Comparison of ENCODE assay signal across 8 cellular contexts in the genomic region with DNA sequence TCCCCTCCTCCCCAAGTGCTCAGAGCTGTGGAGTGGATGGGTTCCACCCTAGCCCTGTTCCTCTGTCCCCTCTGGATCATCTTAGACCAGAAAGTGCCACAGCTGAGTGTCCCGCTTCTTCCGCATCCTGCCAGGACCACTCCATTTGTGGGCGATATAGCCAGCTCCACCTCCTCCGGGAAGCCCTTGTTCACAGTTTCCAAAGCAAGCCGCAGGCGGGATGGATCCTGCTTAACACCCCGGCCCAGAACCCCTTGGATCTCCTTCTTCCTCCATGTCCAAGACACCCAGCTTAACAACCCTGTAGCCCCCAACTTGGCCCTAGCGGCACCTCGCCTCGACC. TPM values are rescaled to one million over a fixed set of nuclear protein-coding genes. Genes with fewer than 3 reads are reported as not detected.
DNase-seq lines count a peak whose midpoint lies in the region; ATAC-seq, FAIRE-seq and TF ChIP-seq lines count a peak whose summit lies in the region.

No MANE protein-coding gene starts in this region.

- no peak for TF ChIP-seq POLR2A in H1 (IDR thresholded peaks at IDR 0.05; ENCODE audit: control extremely low read depth in 1 of 2, low read depth in 2 of 2, low read length in 2 of 2)

- peak overlapping the region; percentile 61; the same call in 1 of the 2 replicates for H2BK20ac ChIP-seq in H1 (ENCODE audit: low read length)

- H3K79me1 ChIP-seq in H1 (ENCODE audit: low read depth, low read length) = no peaks in the 10 kb centered on the region; the same call in none of the 2 replicates

- peak overlapping the region; percentile 96 for H3K4me3 Mint-ChIP-seq in CD8-positive, alpha-beta T cell
- peak overlapping the region; percentile 99 for H3K4me3 Mint-ChIP-seq in neural progenitor cell

- H3K56ac ChIP-seq in H1 (replicated peaks; ENCODE audit: insufficient read length, low read depth, low read length) = no peak overlapping the region

- intact Hi-C loops in CD8-positive, alpha-beta T cell (cut with DNase I, micrococcal nuclease) = loop anchor here in 1 of 2 experiments (2.0 kb wide), 1 partner anchor 43 kb away; a partner anchor contains a TSS

- peak overlapping the region; percentile 55 for H3K18ac ChIP-seq in H1 (ENCODE audit: extremely low read depth, low read length)

- 0 out of 2 replicates have a peak overlapping the region, but pooled peaks have one; percentile 36 for H2BK15ac ChIP-seq in H1 (ENCODE audit: low read length)

- peaks cover 2% of the 10 kb centered on the region for H3K36me3 ChIP-seq in CD8-positive, alpha-beta T cell (ENCODE audit: insufficient read depth, low read length)
- H3K36me3 ChIP-seq in Loucy (ENCODE audit: insufficient read depth, low read length) (peaks cover 4% of the 10 kb centered on the region; the same call in 1 of the 2 replicates), H1 (ENCODE audit: control insufficient read depth in 2 of 4, insufficient read depth in 4 of 4, low read length in 3 of 4) (peaks cover 1 to 23% (median 7%) of the 10 kb centered on the region in 4 experiments), neural progenitor cell (peaks cover 16% of the 10 kb centered on the region)

- WGBS in H1 (ENCODE audit: extremely low coverage in 1 of 2, insufficient coverage in 1 of 2, insufficient read length in 1 of 2, insufficient replicate concordance in 2 of 2, low coverage in 1 of 2, low lambda C conversion rate in 2 of 2, missing lambda C conversion rate in 1 of 2), 2 experiments = 63% methylated on average over 10 of the region's 10 CpGs; no CpG with 5 or more reads in 1 of the 2 experiments

- H3K4me3 ChIP-seq in CD8-positive, alpha-beta T cell (ENCODE audit: low read depth, low read length) = peak overlapping the region; percentile 88
- H3K4me3 ChIP-seq in Loucy (ENCODE audit: low read length, poor library complexity, severe bottlenecking) (peak overlapping the region; percentile 100), H1 (ENCODE audit: extremely low read depth in 1 of 4, insufficient read depth in 2 of 4, low read depth in 3 of 4, low read length in 4 of 4) (peak overlapping the region; percentile 22 to 94 (median 60); a peak in 6 of 8 replicates), neural progenitor cell (peak overlapping the region; percentile 78)

- H2BK120ac ChIP-seq in H1 (replicated peaks; ENCODE audit: low read depth, low read length) = peak overlapping the region; percentile 48

- CTCF ChIA-PET in CD8-positive, alpha-beta T cell (lab: Charles Lee) = interaction anchor here (0.9 to 3.0 kb wide), 3 partner anchors 23 to 142 kb away, joined by 3 to 21 read pairs (median 4); no protein-coding TSS in a partner anchor
- CTCF ChIA-PET in H1 (lab: Charles Lee; ENCODE audit: partially characterized antibody) = interaction anchor here (0.6 to 2.4 kb wide), 11 partner anchors 9 to 503 kb away, joined by 3 to 8 read pairs (median 4); no protein-coding TSS in a partner anchor

- no peak for TF ChIP-seq CTCF in CD8-positive, alpha-beta T cell (IDR thresholded peaks at IDR 0.05)
- no peak for TF ChIP-seq CTCF in Loucy (conservative IDR thresholded peaks at IDR 0.05; ENCODE audit: low read length)
- TF ChIP-seq CTCF in H1 (IDR thresholded peaks at IDR 0.05; ENCODE audit: control extremely low read depth in 1 of 3, insufficient read depth in 1 of 3, low read depth in 1 of 3, low read length in 3 of 3) = no peak
- TF ChIP-seq CTCF in neural progenitor cell (IDR thresholded peaks at IDR 0.05) = no peak

- peak overlapping the region; percentile 81 for H4K8ac ChIP-seq in H1 (ENCODE audit: extremely low read depth, insufficient read depth, low read length)

- TF ChIP-seq RAD21 in H1 (IDR thresholded peaks at IDR 0.05 in 1 of 2, conservative IDR thresholded peaks at IDR 0.05 in 1 of 2; ENCODE audit: low read depth in 2 of 2, low read length in 2 of 2) = no peak

- peaks cover 39% of the 10 kb centered on the region for H3K4me1 Mint-ChIP-seq in CD8-positive, alpha-beta T cell (ENCODE audit: low read depth)
- peaks cover 16% of the 10 kb centered on the region for H3K4me1 Mint-ChIP-seq in neural progenitor cell

- H2BK5ac ChIP-seq in H1 (ENCODE audit: low read depth, low read length) = peak overlapping the region; percentile 76

- no peaks in the 10 kb centered on the region for H3K9me2 ChIP-seq in Loucy (replicated peaks; ENCODE audit: low read depth, low read length)

- H3K9ac ChIP-seq in Loucy (ENCODE audit: low read depth, low read length, poor library complexity, severe bottlenecking) (peak overlapping the region; percentile 98), H1 (replicated peaks in 1 of 4; ENCODE audit: extremely low read depth in 1 of 4, low read depth in 3 of 4, low read length in 3 of 4) (peak overlapping the region in 2 of 4 experiments; percentile 47 to 49; a peak in 2 of 7 replicates), neural progenitor cell (no peak overlapping the region)

- no peaks in the 10 kb centered on the region for H3K9me3 Mint-ChIP-seq in CD8-positive, alpha-beta T cell
- no peaks in the 10 kb centered on the region for H3K9me3 Mint-ChIP-seq in neural progenitor cell

- H3K4me1 ChIP-seq in CD8-positive, alpha-beta T cell (ENCODE audit: insufficient read depth, low read length) = peaks cover 32% of the 10 kb centered on the region
- H3K4me1 ChIP-seq in Loucy (ENCODE audit: insufficient read depth, low read length, poor library complexity, severe bottlenecking) (peaks cover 48% of the 10 kb centered on the region), H1 (replicated peaks in 1 of 4; ENCODE audit: control insufficient read depth in 3 of 4, insufficient read depth in 4 of 4, low read length in 3 of 4) (peaks cover 0 to 12% (median 7%) of the 10 kb centered on the region in 4 experiments; a peak in 6 of 7 replicates), neural progenitor cell (peaks cover 9% of the 10 kb centered on the region)

- no peak overlapping the region for H3K23ac ChIP-seq in H1 (ENCODE audit: insufficient read length)

- no peak for ATAC-seq in CD8-positive, alpha-beta T cell
- ATAC-seq in HG03135 (IDR thresholded peaks at IDR 0.05; ENCODE audit: unreplicated experiment) = no peak

- peak overlapping the region; percentile 93 for H4K91ac ChIP-seq in H1 (replicated peaks; ENCODE audit: insufficient read length, low read length)

- H2BK12ac ChIP-seq in H1 (ENCODE audit: low read depth, low read length) = peak overlapping the region; percentile 27; the same call in 1 of the 2 replicates

- peaks cover 32% of the 10 kb centered on the region for H3K36me3 Mint-ChIP-seq in CD8-positive, alpha-beta T cell
- H3K36me3 Mint-ChIP-seq in neural progenitor cell = peaks cover 16% of the 10 kb centered on the region

- H3K4ac ChIP-seq in H1 (replicated peaks; ENCODE audit: insufficient read length, low read depth, low read length) = peak overlapping the region; percentile 28

- H3K79me2 ChIP-seq in Loucy (ENCODE audit: insufficient read depth, low read length) (peaks cover 41% of the 10 kb centered on the region), H1 (ENCODE audit: control insufficient read depth in 1 of 2, insufficient read depth in 2 of 2, low read length in 2 of 2) (peaks cover 0 to 8% of the 10 kb centered on the region in 2 experiments; a peak in 2 of 4 replicates), neural progenitor cell (ENCODE audit: low read depth) (peaks cover 28% of the 10 kb centered on the region)

- DNase-seq in CD8-positive, alpha-beta T cell = no peak
- DNase-seq in H1 (ENCODE audit: low read depth in 1 of 2, low spot score in 2 of 2) (no peak), neural progenitor cell (ENCODE audit: low spot score) (no peak), germinal center (ENCODE audit: low spot score) (no peak), occipital lobe (lab: John Stamatoyannopoulos, UW) (no peak)
- no peak for DNase-seq in activated effector memory CD4-positive, alpha-beta T cell treated with Interleukin-2 at 50 U/mL for 16 hours

- H3K27me3 ChIP-seq in CD8-positive, alpha-beta T cell (ENCODE audit: insufficient read depth, low read length) = no peaks in the 10 kb centered on the region
- no peaks in the 10 kb centered on the region for H3K27me3 ChIP-seq in Loucy (ENCODE audit: insufficient read depth, low read length, poor library complexity, severe bottlenecking)
- peaks cover 0 to 3% (median under 1%) of the 10 kb centered on the region in 4 experiments; a peak in 4 of 7 replicates for H3K27me3 ChIP-seq in H1 (replicated peaks in 1 of 4; ENCODE audit: control insufficient read depth in 3 of 4, extremely low read depth in 1 of 4, insufficient read depth in 3 of 4, low read length in 3 of 4)
- H3K27me3 ChIP-seq in neural progenitor cell = no peaks in the 10 kb centered on the region

- peaks cover 21% of the 10 kb centered on the region for H4K20me1 ChIP-seq in Loucy (ENCODE audit: insufficient read depth, low read length, poor library complexity, severe bottlenecking)
- H4K20me1 ChIP-seq in H1 (replicated peaks in 1 of 2; ENCODE audit: control insufficient read depth in 1 of 2, insufficient read depth in 2 of 2, low read length in 2 of 2) = peaks cover 0 to 3% of the 10 kb centered on the region in 2 experiments
- H4K20me1 ChIP-seq in neural progenitor cell (ENCODE audit: low read depth) = peaks cover 12% of the 10 kb centered on the region

- no peak overlapping the region for H3K14ac ChIP-seq in H1 (ENCODE audit: insufficient read length)

- peak overlapping the region; percentile 69 for H3K27ac ChIP-seq in CD8-positive, alpha-beta T cell (ENCODE audit: low read depth, low read length)
- H3K27ac ChIP-seq in H1 (ENCODE audit: low read depth, low read length) (peak overlapping the region; percentile 41; the same call in 1 of the 2 replicates), neural progenitor cell (no peak overlapping the region)

- TF ChIP-seq EP300 in H1 (IDR thresholded peaks at IDR 0.05; ENCODE audit: borderline replicate concordance in 1 of 2, low read depth in 2 of 2, low read length in 2 of 2) = no peak

- H3K9me3 ChIP-seq in CD8-positive, alpha-beta T cell (ENCODE audit: low read length) = no peaks in the 10 kb centered on the region
- H3K9me3 ChIP-seq in Loucy (ENCODE audit: insufficient read depth, low read depth, low read length) (no peaks in the 10 kb centered on the region), H1 (ENCODE audit: insufficient read depth in 2 of 2, low read depth in 1 of 2, low read length in 1 of 2) (no peaks in the 10 kb centered on the region), neural progenitor cell (ENCODE audit: low read depth) (no peaks in the 10 kb centered on the region)

- peak overlapping the region; percentile 69 for H4K5ac ChIP-seq in H1 (ENCODE audit: insufficient read length, low read depth, low read length)

- H3K4me2 ChIP-seq in Loucy (ENCODE audit: low read depth, low read length, poor library complexity, severe bottlenecking) (peak overlapping the region; percentile 80), H1 (ENCODE audit: insufficient read depth in 1 of 2, low read depth in 2 of 2, low read length in 2 of 2) (peak overlapping the region; percentile 92 to 93), neural progenitor cell (peak overlapping the region; percentile 91)

- no peak for FAIRE-seq in H1 (lab: Jason Lieb, UNC)

- no peaks in the 10 kb centered on the region for H3K27me3 Mint-ChIP-seq in CD8-positive, alpha-beta T cell (ENCODE audit: low read depth)
- H3K27me3 Mint-ChIP-seq in neural progenitor cell (ENCODE audit: insufficient read depth, low read depth) = peaks cover 2% of the 10 kb centered on the region

- peak overlapping the region; percentile 79 for H2AFZ ChIP-seq in Loucy (ENCODE audit: low read length)
- peak overlapping the region; percentile 95 for H2AFZ ChIP-seq in H1 (ENCODE audit: low read length)
- peak overlapping the region; percentile 87 for H2AFZ ChIP-seq in neural progenitor cell (replicated peaks)

- POLR2A ChIA-PET in CD8-positive, alpha-beta T cell (lab: Charles Lee) = interaction anchor here (0.7 to 1.0 kb wide), 2 partner anchors 9 to 19 kb away, joined by 3 to 4 read pairs; no protein-coding TSS in a partner anchor
- POLR2A ChIA-PET in H1 (lab: Charles Lee; ENCODE audit: partially characterized antibody) = interaction anchor here (0.7 to 2.1 kb wide), 4 partner anchors 27 to 81 kb away, joined by 3 to 14 read pairs (median 5); a partner anchor contains a TSS

- peaks cover 4% of the 10 kb centered on the region; the same call in 1 of the 2 replicates for H3K23me2 ChIP-seq in H1 (ENCODE audit: low read depth, low read length)

- no peaks in the 10 kb centered on the region for H3F3A ChIP-seq in Loucy (ENCODE audit: low read depth)
- no peaks in the 10 kb centered on the region for H3F3A ChIP-seq in neural progenitor cell (ENCODE audit: low read depth)

- H2AK5ac ChIP-seq in H1 (ENCODE audit: low read depth, low read length) = 0 out of 2 replicates have a peak overlapping the region, but pooled peaks have one; percentile 82

- H3K27ac Mint-ChIP-seq in CD8-positive, alpha-beta T cell = peak overlapping the region; percentile 85
- H3K27ac Mint-ChIP-seq in neural progenitor cell = peak overlapping the region; percentile 74

RNA-seq across cellular contexts. Expression of a gene that starts 0.5 kb away (rescaled TPM):
- total RNA-seq in CD8-positive, alpha-beta T cell = 1 to 10 TPM; 6.0 to 6.6 TPM
- 45.2 and 45.9 TPM in 2 replicates for total RNA-seq in H1 (2021; fragmentation: NEBNext Ultra II Directional; extraction: Animal tissue kit (Norgen Biotek cat#: 25700))
- polyA plus RNA-seq in H1 (2011; rRNA removed) = 84.4 and 87.7 TPM in 2 replicates
- polyA plus RNA-seq in H1 (2011; cell fraction: cytosol; rRNA removed) = 64.0 TPM
- polyA plus RNA-seq in H1 (2011; cell fraction: nucleus; rRNA removed) = 66.4 TPM
- polyA plus RNA-seq in H1 (2012, experiment 1 of 2) = 57.7 to 63.5 TPM (median 60.7 TPM) in 4 replicates
- 49.0 TPM for polyA plus RNA-seq in H1 (2012, experiment 2 of 2)
- polyA plus RNA-seq in H1 (2013, experiment 1 of 2) = 34.1 TPM
- 31.3 TPM for polyA plus RNA-seq in H1 (2013, experiment 2 of 2)
- polyA minus RNA-seq in H1 (2011; rRNA and poly(A)+ RNA removed) = 57.3 and 64.7 TPM in 2 replicates
- polyA minus RNA-seq in H1 (2011; cell fraction: cytosol; rRNA and poly(A)+ RNA removed) = 30.9 TPM
- polyA minus RNA-seq in H1 (2011; cell fraction: nucleus; rRNA and poly(A)+ RNA removed) = 24.2 TPM
- 35.0 and 54.9 TPM in 2 replicates for total RNA-seq in neural progenitor cell (ENCODE audit: low replicate concordance)
- 36.2 TPM for total RNA-seq in occipital lobe

RNA-seq across cellular contexts. Expression of a gene that starts 28.0 kb away (rescaled TPM):
- under 1 TPM in 1 of 2 experiments, not detected in 1; 0.33 TPM for total RNA-seq in CD8-positive, alpha-beta T cell
- not detected in 2 replicates for total RNA-seq in H1 (2021; fragmentation: NEBNext Ultra II Directional; extraction: Animal tissue kit (Norgen Biotek cat#: 25700))
- polyA plus RNA-seq in H1 (2011; rRNA removed) = 0.05 and 0.06 TPM in 2 replicates
- not detected for polyA plus RNA-seq in H1 (2011; cell fraction: cytosol; rRNA removed)
- polyA plus RNA-seq in H1 (2011; cell fraction: nucleus; rRNA removed) = not detected
- polyA plus RNA-seq in H1 (2012, experiment 1 of 2) = 0.08 to 0.11 TPM in 2 of 4 replicates, not detected in the others
- polyA plus RNA-seq in H1 (2012, experiment 2 of 2) = not detected
- polyA plus RNA-seq in H1 (2013, experiment 1 of 2) = not detected
- polyA plus RNA-seq in H1 (2013, experiment 2 of 2) = not detected
- polyA minus RNA-seq in H1 (2011; rRNA and poly(A)+ RNA removed) = 0.06 TPM in 1 of 2 replicates, not detected in the other
- not detected for polyA minus RNA-seq in H1 (2011; cell fraction: cytosol; rRNA and poly(A)+ RNA removed)
- polyA minus RNA-seq in H1 (2011; cell fraction: nucleus; rRNA and poly(A)+ RNA removed) = not detected
- not detected in 2 replicates for total RNA-seq in neural progenitor cell (ENCODE audit: low replicate concordance)
- under 0.01 TPM for total RNA-seq in occipital lobe

RNA-seq across cellular contexts. Expression of a gene that starts 41.5 kb away (rescaled TPM):
- total RNA-seq in CD8-positive, alpha-beta T cell = 10 to 100 TPM; 31.1 to 31.2 TPM
- total RNA-seq in H1 (2021; fragmentation: NEBNext Ultra II Directional; extraction: Animal tissue kit (Norgen Biotek cat#: 25700)) = 62.6 and 65.2 TPM in 2 replicates
- 90.4 and 135 TPM in 2 replicates for polyA plus RNA-seq in H1 (2011; rRNA removed)
- 119 TPM for polyA plus RNA-seq in H1 (2011; cell fraction: cytosol; rRNA removed)
- 109 TPM for polyA plus RNA-seq in H1 (2011; cell fraction: nucleus; rRNA removed)
- 54.0 to 76.2 TPM (median 70.9 TPM) in 4 replicates for polyA plus RNA-seq in H1 (2012, experiment 1 of 2)
- polyA plus RNA-seq in H1 (2012, experiment 2 of 2) = 80.6 TPM
- polyA plus RNA-seq in H1 (2013, experiment 1 of 2) = 44.5 TPM
- polyA plus RNA-seq in H1 (2013, experiment 2 of 2) = 43.3 TPM
- 48.4 and 59.6 TPM in 2 replicates for polyA minus RNA-seq in H1 (2011; rRNA and poly(A)+ RNA removed)
- polyA minus RNA-seq in H1 (2011; cell fraction: cytosol; rRNA and poly(A)+ RNA removed) = 55.5 TPM
- 25.6 TPM for polyA minus RNA-seq in H1 (2011; cell fraction: nucleus; rRNA and poly(A)+ RNA removed)
- total RNA-seq in neural progenitor cell (ENCODE audit: low replicate concordance) = 21.9 and 44.9 TPM in 2 replicates
- 24.8 TPM for total RNA-seq in occipital lobe

RNA-seq across cellular contexts. Expression of a gene that starts 43.2 kb away (rescaled TPM):
- under 1 TPM; 0.24 to 0.42 TPM for total RNA-seq in CD8-positive, alpha-beta T cell
- 35.7 and 39.2 TPM in 2 replicates for total RNA-seq in H1 (2021; fragmentation: NEBNext Ultra II Directional; extraction: Animal tissue kit (Norgen Biotek cat#: 25700))
- 35.7 and 44.9 TPM in 2 replicates for polyA plus RNA-seq in H1 (2011; rRNA removed)
- 44.8 TPM for polyA plus RNA-seq in H1 (2011; cell fraction: cytosol; rRNA removed)
- 74.4 TPM for polyA plus RNA-seq in H1 (2011; cell fraction: nucleus; rRNA removed)
- polyA plus RNA-seq in H1 (2012, experiment 1 of 2) = 31.0 to 42.0 TPM (median 39.4 TPM) in 4 replicates
- 47.6 TPM for polyA plus RNA-seq in H1 (2012, experiment 2 of 2)
- polyA plus RNA-seq in H1 (2013, experiment 1 of 2) = 18.4 TPM
- polyA plus RNA-seq in H1 (2013, experiment 2 of 2) = 19.2 TPM
- 67.4 and 73.9 TPM in 2 replicates for polyA minus RNA-seq in H1 (2011; rRNA and poly(A)+ RNA removed)
- polyA minus RNA-seq in H1 (2011; cell fraction: cytosol; rRNA and poly(A)+ RNA removed) = 26.2 TPM
- 40.2 TPM for polyA minus RNA-seq in H1 (2011; cell fraction: nucleus; rRNA and poly(A)+ RNA removed)
- total RNA-seq in neural progenitor cell (ENCODE audit: low replicate concordance) = 10.3 and 18.7 TPM in 2 replicates
- total RNA-seq in occipital lobe = 3.1 TPM

RNA-seq across cellular contexts. Expression of a gene that starts 48.1 kb away (rescaled TPM):
- total RNA-seq in CD8-positive, alpha-beta T cell = 10 to 100 TPM; 43.9 to 46.9 TPM
- total RNA-seq in H1 (2021; fragmentation: NEBNext Ultra II Directional; extraction: Animal tissue kit (Norgen Biotek cat#: 25700)) = 5.2 and 5.4 TPM in 2 replicates
- 5.1 and 6.3 TPM in 2 replicates for polyA plus RNA-seq in H1 (2011; rRNA removed)
- 6.3 TPM for polyA plus RNA-seq in H1 (2011; cell fraction: cytosol; rRNA removed)
- 15.4 TPM for polyA plus RNA-seq in H1 (2011; cell fraction: nucleus; rRNA removed)
- polyA plus RNA-seq in H1 (2012, experiment 1 of 2) = 4.8 to 6.4 TPM (median 5.3 TPM) in 4 replicates
- polyA plus RNA-seq in H1 (2012, experiment 2 of 2) = 5.8 TPM
- 2.7 TPM for polyA plus RNA-seq in H1 (2013, experiment 1 of 2)
- 3.0 TPM for polyA plus RNA-seq in H1 (2013, experiment 2 of 2)
- 7.5 and 11.2 TPM in 2 replicates for polyA minus RNA-seq in H1 (2011; rRNA and poly(A)+ RNA removed)
- polyA minus RNA-seq in H1 (2011; cell fraction: cytosol; rRNA and poly(A)+ RNA removed) = 5.2 TPM
- 2.0 TPM for polyA minus RNA-seq in H1 (2011; cell fraction: nucleus; rRNA and poly(A)+ RNA removed)
- total RNA-seq in neural progenitor cell (ENCODE audit: low replicate concordance) (1.1 and 3.1 TPM in 2 replicates), occipital lobe (7.0 TPM)
